Comparison of ENCODE assay signal across 8 cellular contexts in genomic region chr14:21090194-21090939, GRCh38. TPM values are rescaled to one million over a fixed set of nuclear protein-coding genes. Genes with fewer than 3 reads are reported as not detected.
DNase-seq lines count a peak whose midpoint lies in the region; TF ChIP-seq lines count a peak whose summit lies in the region.

No MANE protein-coding gene starts in this region.

- no peaks in the 10 kb centered on the region for H3K79me1 ChIP-seq in H9 (ENCODE audit: insufficient read depth, low read depth, low read length, poor library complexity, severe bottlenecking)

- H3K4ac ChIP-seq in H9 (ENCODE audit: low read depth, low read length): no peak overlapping the region

- H3K79me2 ChIP-seq in H9 (ENCODE audit: insufficient read depth, low read length): no peaks in the 10 kb centered on the region

- peaks cover 4% of the 10 kb centered on the region; the same call in 1 of the 2 replicates for H3K9me3 ChIP-seq in AG04450 (ENCODE audit: control insufficient read depth, insufficient read depth, low read length)
- H3K9me3 ChIP-seq in H9 (ENCODE audit: control insufficient read depth, low read depth, low read length): no peaks in the 10 kb centered on the region
- H3K9me3 ChIP-seq in adrenal gland (replicated peaks in 1 of 3): no peaks in the 10 kb centered on the region

- H3K14ac ChIP-seq in H9 (ENCODE audit: insufficient read depth, low read length): no peak overlapping the region

- DNase-seq in AG04450 (ENCODE audit: low read depth, low spot score) (no peak), H9 (peak; percentile 75), adrenal gland (peak; percentile 50 to 77 (median 70)), left kidney (ENCODE audit: low read depth, low spot score) (peak; percentile 57), inferior parietal cortex (ENCODE audit: extremely low spot score) (no peak), hepatic stellate cell (ENCODE audit: low spot score) (no peak), DMS79 (lab: John Stamatoyannopoulos, UW) (no peak), NCI-H1930 (lab: John Stamatoyannopoulos, UW) (no peak)

- no peak overlapping the region for H2BK120ac ChIP-seq in H9 (ENCODE audit: low read depth, low read length, poor library complexity, severe bottlenecking)

- no peak overlapping the region for H3K23ac ChIP-seq in H9 (ENCODE audit: insufficient read length, low read depth, low read length)

- intact Hi-C loops in adrenal gland (cut with DNase I): loop anchor here (5.0 kb wide), 2 partner anchors 68 to 73 kb away; no protein-coding TSS in a partner anchor

- H3K9me3 Mint-ChIP-seq in H9: no peaks in the 10 kb centered on the region; a peak in 3 of 5 replicates

- TF ChIP-seq CTCF in AG04450 (IDR thresholded peaks at IDR 0.05; ENCODE audit: low read depth, low read length) (peak; percentile 51), H9 (conservative IDR thresholded peaks at IDR 0.05) (peak; percentile 80), adrenal gland (IDR thresholded peaks at IDR 0.05) (peak; percentile 22 to 75 (median 61))

- no peak overlapping the region for H3K4me3 ChIP-seq in AG04450 (ENCODE audit: low read depth, low read length)
- no peak overlapping the region for H3K4me3 ChIP-seq in adrenal gland

- no peak overlapping the region for H2BK20ac ChIP-seq in H9 (ENCODE audit: low read depth, low read length, poor library complexity, severe bottlenecking)

- H4K91ac ChIP-seq in H9 (ENCODE audit: insufficient read length, low read depth, low read length): no peak overlapping the region

- peaks cover 54 to 73% (median 69%) of the 10 kb centered on the region in 3 experiments for H3K36me3 Mint-ChIP-seq in H9 (ENCODE audit: insufficient read depth in 1 of 3, low read depth in 3 of 3)

- H4K8ac ChIP-seq in H9 (replicated peaks; ENCODE audit: insufficient read length, low read depth, low read length): no peak overlapping the region

- no peak overlapping the region for H2BK15ac ChIP-seq in H9 (ENCODE audit: low read depth, low read length)

- H4K20me1 ChIP-seq in H9 (ENCODE audit: control insufficient read depth, insufficient read depth, insufficient read length): no peaks in the 10 kb centered on the region

- H3K18ac ChIP-seq in H9 (ENCODE audit: insufficient read length, low read depth, low read length): no peak overlapping the region

- H3K56ac ChIP-seq in H9 (ENCODE audit: insufficient read length, low read depth, low read length): no peak overlapping the region

- no peak overlapping the region for H2BK12ac ChIP-seq in H9 (ENCODE audit: insufficient read length, low read depth, low read length)

- H2AK5ac ChIP-seq in H9 (ENCODE audit: insufficient read length, low read length): no peak overlapping the region

- no peak overlapping the region for H3K27ac ChIP-seq in AG04450 (ENCODE audit: low read depth, low read length)
- H3K27ac ChIP-seq in H9 (ENCODE audit: insufficient read length, low read depth, low read length): no peak overlapping the region
- H3K27ac ChIP-seq in adrenal gland: peak overlapping the region in 3 of 5 donors; percentile 41 to 50 (median 48)

- no CpG with 5 or more reads among the region's 45 CpGs for WGBS in H9 (ENCODE audit: extremely low coverage, insufficient read length, low lambda C conversion rate)
- 84 to 91% (median 86%) methylated on average over 8 to 45 of the region's 45 CpGs for WGBS in adrenal gland, 4 donors

- peaks cover 2% of the 10 kb centered on the region for H3K27me3 Mint-ChIP-seq in H9 (ENCODE audit: low read depth)

- H2AFZ ChIP-seq in H9 (ENCODE audit: low read length): no peak overlapping the region

- H3K27me3 ChIP-seq in AG04450 (ENCODE audit: control insufficient read depth, insufficient read depth, low read length) (no peaks in the 10 kb centered on the region), H9 (ENCODE audit: insufficient read depth, low read length) (no peaks in the 10 kb centered on the region), adrenal gland (no peaks in the 10 kb centered on the region)

- peaks cover 0 to 75% of the 10 kb centered on the region in 2 donors for H3K36me3 ChIP-seq in adrenal gland (replicated peaks in 1 of 2)

- no peak overlapping the region for H2BK5ac ChIP-seq in H9 (ENCODE audit: insufficient read length, low read length)

- H3K4me2 ChIP-seq in H9 (ENCODE audit: insufficient read depth, insufficient read length, low read length): no peak overlapping the region

- no peak overlapping the region for H3K4me3 Mint-ChIP-seq in H9

- no peak overlapping the region for H4K5ac ChIP-seq in H9 (ENCODE audit: insufficient read length, low read depth, low read length)

- TF ChIP-seq POLR2A in adrenal gland (IDR thresholded peaks at IDR 0.05): peak in 1 of 2 donors; percentile 16

- no peak overlapping the region for H3K9ac ChIP-seq in H9 (ENCODE audit: extremely low read depth, insufficient read length, low read length)

- peaks cover 5% of the 10 kb centered on the region for H3K23me2 ChIP-seq in H9 (ENCODE audit: insufficient read length, low read depth, low read length, poor library complexity, severe bottlenecking)

- H3T11ph ChIP-seq in H9 (ENCODE audit: low read length): no peak overlapping the region

- H3K4me1 Mint-ChIP-seq in H9: peaks cover 50% of the 10 kb centered on the region in 2 experiments

- H3K27ac Mint-ChIP-seq in H9: peak overlapping the region in 2 of 3 experiments; percentile 32 to 88; a peak in 2 of 7 replicates

- CTCF ChIA-PET in AG04450 (lab: Charles Lee): interaction anchor here (1.2 to 6.3 kb wide), 6 partner anchors 11 to 99 kb away, joined by 3 to 55 read pairs (median 36); partner anchors contain the start of gene ARHGEF40

- H3K4me1 ChIP-seq in H9 (ENCODE audit: insufficient read depth, low read length): peaks cover 6% of the 10 kb centered on the region
- H3K4me1 ChIP-seq in adrenal gland (replicated peaks in 1 of 2): peaks cover 2 to 21% of the 10 kb centered on the region in 2 donors

- POLR2A ChIA-PET in AG04450 (lab: Yijun Ruan, JAX): interaction anchor here (0.8 to 4.9 kb wide), 2 partner anchors 19 to 76 kb away, joined by 3 to 40 read pairs; partner anchors contain the start of gene ARHGEF40

RNA-seq across cellular contexts. Expression of gene ZNF219, which starts 8.1 kb away (rescaled TPM):
- polyA plus RNA-seq in AG04450 (2011; rRNA removed): 3.9 and 4.8 TPM in 2 replicates
- 2.0 and 5.7 TPM in 2 replicates for polyA minus RNA-seq in AG04450 (2011; rRNA and poly(A)+ RNA removed)
- 84.5 and 87.6 TPM in 2 replicates for total RNA-seq in H9 (2021)
- 100 to 1,000 TPM in 6 of 8 donors, 10 to 100 TPM in 2; 81.8 to 169 (median 113) TPM for total RNA-seq in adrenal gland
- polyA plus RNA-seq in adrenal gland: 10 to 100 TPM; 14.8 to 97.2 (median 85.8) TPM

RNA-seq across cellular contexts. Expression of gene TMEM253, which starts 10.5 kb away (rescaled TPM):
- polyA plus RNA-seq in AG04450 (2011; rRNA removed): 0.21 TPM in 2 replicates
- polyA minus RNA-seq in AG04450 (2011; rRNA and poly(A)+ RNA removed): not detected in 2 replicates
- 1.9 and 2.2 TPM in 2 replicates for total RNA-seq in H9 (2021)
- total RNA-seq in adrenal gland: 1 to 10 TPM in 5 of 8 donors, under 1 TPM in 2, not detected in 1; 0.55 to 3.9 (median 1.1) TPM
- 1 to 10 TPM; 2.6 to 8.8 (median 8.0) TPM for polyA plus RNA-seq in adrenal gland

RNA-seq across cellular contexts. Expression of gene ARHGEF40, which starts 20.3 kb away (rescaled TPM):
- polyA plus RNA-seq in AG04450 (2011; rRNA removed) (40.7 and 52.2 TPM in 2 replicates), adrenal gland (100 to 1,000 TPM; 126 to 148 (median 137) TPM)
- polyA minus RNA-seq in AG04450 (2011; rRNA and poly(A)+ RNA removed): 58.3 and 66.3 TPM in 2 replicates
- total RNA-seq in H9 (2021) (71.1 and 71.4 TPM in 2 replicates), adrenal gland (100 to 1,000 TPM; 108 to 258 (median 151) TPM)

RNA-seq across cellular contexts. Expression of gene RNASE8, which starts 32.7 kb away (rescaled TPM):
- polyA plus RNA-seq in AG04450 (2011; rRNA removed): not detected in 2 replicates
- not detected in 2 replicates for polyA minus RNA-seq in AG04450 (2011; rRNA and poly(A)+ RNA removed)
- not detected in 2 replicates for total RNA-seq in H9 (2021)
- not detected for total RNA-seq in adrenal gland
- polyA plus RNA-seq in adrenal gland: not detected

RNA-seq across cellular contexts. Expression of gene RNASE7, which starts 48.2 kb away (rescaled TPM):
- polyA plus RNA-seq in AG04450 (2011; rRNA removed) (not detected in 2 replicates), adrenal gland (under 1 TPM in 1 of 3 donors, not detected in 2; 0.20 TPM)
- not detected in 2 replicates for polyA minus RNA-seq in AG04450 (2011; rRNA and poly(A)+ RNA removed)
- total RNA-seq in H9 (2021) (not detected in 2 replicates), adrenal gland (under 1 TPM in 1 of 8 donors, not detected in 7; 0.34 TPM)

Comparison
In these comparisons a context has a peak if more than half of its experiments do, and no peak if none do; other contexts are left out.
1. DNase-seq: peak in H9 (single experiment), adrenal gland (7 of 7) and left kidney (single experiment); none in AG04450 (single experiment), inferior parietal cortex (single experiment), hepatic stellate cell (single experiment), DMS79 (single experiment) and NCI-H1930 (0 of 2).
2. H3K27ac ChIP-seq: peak in adrenal gland (3 of 5); none in AG04450 (single experiment) and H9 (single experiment).
3. Peak in every context shown above with its lines, with median percentiles within 50 percentile points of each other: CTCF ChIP-seq.